ENCODE assay signal across 9 cellular contexts in genomic region chr9:121598167-121599000, GRCh38. TPM values are rescaled to one million over a fixed set of nuclear protein-coding genes. Genes with fewer than 3 reads are reported as not detected.
DNase-seq lines count a peak whose midpoint lies in the region; ATAC-seq and TF ChIP-seq lines count a peak whose summit lies in the region.
"Had no signal": no experiment of that assay in that cellular context is flagged by ENCODE, and none has a peak within 500 bp of the region (broad histone marks: within the 10 kb centered on the region; RNA-seq: fewer than 3 reads in every experiment).

No MANE protein-coding gene starts in this region.

- H3K9me3 ChIP-seq in HUES48 (ENCODE audit: control insufficient read depth, insufficient read depth, low read length) (peaks cover 5% of the 10 kb centered on the region; the same call in 1 of the 2 replicates), stomach smooth muscle (ENCODE audit: control insufficient read depth in 2 of 2, low read length in 2 of 2) (peaks cover 0 to 5% of the 10 kb centered on the region in 2 donors)

- H3K9ac ChIP-seq in HUES48 (ENCODE audit: low read depth, low read length), result peak overlapping the region; percentile 41
- peak overlapping the region; percentile 62 to 77 for H3K9ac ChIP-seq in stomach smooth muscle (ENCODE audit: low read length in 2 of 2)

- TF ChIP-seq CTCF in kidney epithelial cell (IDR thresholded peaks at IDR 0.05; ENCODE audit: insufficient read depth, low read length, poor library complexity, severe bottlenecking), result peak; percentile 51

- H3K27me3 ChIP-seq in HUES48 (ENCODE audit: control insufficient read depth, insufficient read depth, low read length) (peaks cover 28% of the 10 kb centered on the region), kidney epithelial cell (ENCODE audit: control insufficient read depth, insufficient read depth, low read length) (no peaks in the 10 kb centered on the region), stomach smooth muscle (ENCODE audit: control insufficient read depth in 1 of 2, insufficient read depth in 2 of 2, low read length in 2 of 2) (no peaks in the 10 kb centered on the region)

- peaks cover 8% of the 10 kb centered on the region for H3K4me1 ChIP-seq in HUES48 (ENCODE audit: control insufficient read depth, insufficient read depth, low read length)
- H3K4me1 ChIP-seq in stomach smooth muscle (ENCODE audit: control insufficient read depth, insufficient read depth, low read length), result peaks cover 39% of the 10 kb centered on the region

- H3K27ac ChIP-seq in HUES48 (ENCODE audit: low read depth, low read length), result peak overlapping the region; percentile 90
- peak overlapping the region; percentile 77 for H3K27ac ChIP-seq in stomach smooth muscle (ENCODE audit: low read length)

- DNase-seq in cerebellum (ENCODE audit: low spot score) (peak; percentile 76), kidney epithelial cell (ENCODE audit: low read depth) (peak; percentile 47), MV-4-11 (lab: John Stamatoyannopoulos, UW) (no peak), mesenteric fat pad (ENCODE audit: low spot score) (no peak)
- DNase-seq: activated CD8-positive, alpha-beta memory T cell treated with anti-CD3 and anti-CD28 coated beads for 24 hours had no signal

- no peak for ATAC-seq in GM18498 (IDR thresholded peaks at IDR 0.05; ENCODE audit: unreplicated experiment)
- ATAC-seq in HG02970 (IDR thresholded peaks at IDR 0.05; ENCODE audit: low FRiP score, unreplicated experiment), result no peak

- H3K4me3 ChIP-seq in HUES48 (ENCODE audit: low read depth, low read length) (peak overlapping the region; percentile 86), kidney epithelial cell (ENCODE audit: low read depth, low read length) (peak overlapping the region; percentile 55), stomach smooth muscle (ENCODE audit: low read length in 2 of 2) (peak overlapping the region; percentile 26 to 77)

- no peaks in the 10 kb centered on the region for H3K36me3 ChIP-seq in HUES48 (ENCODE audit: control insufficient read depth, insufficient read depth, low read length)
- H3K36me3 ChIP-seq in kidney epithelial cell (ENCODE audit: control insufficient read depth, insufficient read depth, low read length), result no peaks in the 10 kb centered on the region
- peaks cover 0 to 2% of the 10 kb centered on the region in 2 donors for H3K36me3 ChIP-seq in stomach smooth muscle (ENCODE audit: control insufficient read depth in 2 of 2, insufficient read depth in 2 of 2, low read length in 2 of 2)

RNA-seq across cellular contexts. Expression of gene DAB2IP, which starts 53.0 kb away (rescaled TPM):
- total RNA-seq in cerebellum (17.1 TPM), kidney epithelial cell (38.0 and 51.1 TPM in 2 replicates), mesenteric fat pad (86.1 TPM)

Comparison
In these comparisons a context has a peak if more than half of its experiments do, and no peak if none do; other contexts are left out.
1. DNase-seq: peak in cerebellum (single experiment) and kidney epithelial cell (single experiment); none in MV-4-11 (single experiment) and mesenteric fat pad (single experiment).
2. Peak in every context shown above with its lines, with median percentiles within 50 percentile points of each other: H3K4me3 ChIP-seq.